1 cellular context compared by ENCODE assay signal in the genomic region with DNA sequence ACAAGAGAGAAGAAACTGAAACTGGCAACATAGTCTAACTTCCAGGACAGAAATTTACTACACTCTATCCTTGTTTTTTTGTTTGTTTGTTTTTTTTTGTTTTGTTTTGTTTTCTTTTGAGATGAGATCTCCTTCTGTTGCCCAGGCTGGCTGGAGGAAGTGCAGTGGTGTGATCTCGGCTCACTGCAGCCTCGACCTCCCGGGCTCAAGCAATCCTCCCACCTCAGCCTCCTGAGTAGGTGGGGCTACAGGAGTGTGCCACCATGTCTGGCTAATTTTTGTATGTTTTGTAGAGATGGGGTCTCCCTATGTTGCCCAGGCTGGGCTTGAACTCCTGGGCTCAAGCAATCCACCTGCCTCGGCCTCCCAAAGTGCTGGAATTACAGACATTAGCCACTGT.
TF ChIP-seq lines count a peak whose summit lies in the region.

No MANE protein-coding gene starts in this region.

TF ChIP-seq in HepG2, 621 proteins besides CTCF, POLR2A, EP300 and RAD21:
- TF ChIP-seq, protein P1, sequence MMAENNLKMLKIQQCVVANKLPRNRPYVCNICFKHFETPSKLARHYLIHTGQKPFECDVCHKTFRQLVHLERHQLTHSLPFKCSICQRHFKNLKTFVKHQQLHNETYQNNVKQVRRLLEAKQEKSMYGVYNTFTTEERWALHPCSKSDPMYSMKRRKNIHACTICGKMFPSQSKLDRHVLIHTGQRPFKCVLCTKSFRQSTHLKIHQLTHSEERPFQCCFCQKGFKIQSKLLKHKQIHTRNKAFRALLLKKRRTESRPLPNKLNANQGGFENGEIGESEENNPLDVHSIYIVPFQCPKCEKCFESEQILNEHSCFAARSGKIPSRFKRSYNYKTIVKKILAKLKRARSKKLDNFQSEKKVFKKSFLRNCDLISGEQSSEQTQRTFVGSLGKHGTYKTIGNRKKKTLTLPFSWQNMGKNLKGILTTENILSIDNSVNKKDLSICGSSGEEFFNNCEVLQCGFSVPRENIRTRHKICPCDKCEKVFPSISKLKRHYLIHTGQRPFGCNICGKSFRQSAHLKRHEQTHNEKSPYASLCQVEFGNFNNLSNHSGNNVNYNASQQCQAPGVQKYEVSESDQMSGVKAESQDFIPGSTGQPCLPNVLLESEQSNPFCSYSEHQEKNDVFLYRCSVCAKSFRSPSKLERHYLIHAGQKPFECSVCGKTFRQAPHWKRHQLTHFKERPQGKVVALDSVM (CRISPR knock-in tag; IDR thresholded peaks at IDR 0.05) = peak; percentile 93
